In the genomic region with DNA sequence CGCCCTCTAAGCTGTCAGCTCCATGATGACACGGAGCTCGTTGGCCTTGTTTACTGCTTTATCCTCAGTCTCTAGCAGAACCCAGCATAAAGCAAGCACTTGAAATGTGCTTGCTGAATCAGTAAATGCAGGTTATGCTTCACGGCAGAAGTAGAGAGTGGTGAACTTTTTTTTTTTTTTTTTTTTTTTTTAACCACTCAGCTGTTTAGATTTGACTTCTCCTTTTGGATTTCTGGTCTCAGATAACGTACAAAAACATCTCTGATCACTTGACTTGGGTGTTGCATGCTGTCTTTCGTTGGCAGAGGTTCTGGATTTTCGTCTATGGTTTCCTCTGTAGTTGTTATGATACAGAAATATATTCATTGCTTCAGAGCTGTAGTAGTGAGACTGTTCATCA, we compare ENCODE assay signal across 17 cellular contexts.
"Had no signal": no experiment of that assay in that cellular context is flagged by ENCODE, and none has a peak within 500 bp of the region (broad histone marks: within the 10 kb centered on the region; RNA-seq: fewer than 3 reads in every experiment).

No MANE protein-coding gene starts in this region.

- H3K4me3 Mint-ChIP-seq: activated CD4-positive, alpha-beta T cell treated with anti-CD3 and anti-CD28 coated beads, Interleukin-2, amount 10 ng/mL, durations not matched to agents 7 days and 5 days; activated naive CD8-positive, alpha-beta T cell treated with anti-CD3 and anti-CD28 coated beads for 36 hours; central memory CD8-positive, alpha-beta T cell; memory B cell; natural killer cell had no signal

- H3K36me3 Mint-ChIP-seq: activated naive CD8-positive, alpha-beta T cell treated with anti-CD3 and anti-CD28 coated beads for 36 hours; memory B cell; natural killer cell had no signal

- ATAC-seq: body of pancreas, mucosa of descending colon, natural killer cell had no signal

- H3K4me1 ChIP-seq: body of pancreas, esophagus squamous epithelium, left ventricle myocardium inferior, sigmoid colon had no signal

- H3K27ac ChIP-seq: body of pancreas, coronary artery, esophagus squamous epithelium, left ventricle myocardium inferior, sigmoid colon had no signal

- H3K4me3 ChIP-seq: body of pancreas, coronary artery, esophagus squamous epithelium, left ventricle myocardium inferior, mucosa of descending colon, sigmoid colon, spleen had no signal

- H3K27me3 ChIP-seq: body of pancreas, sigmoid colon, spleen had no signal

- H3K4me1 Mint-ChIP-seq: activated CD4-positive, alpha-beta T cell treated with anti-CD3 and anti-CD28 coated beads, Interleukin-2, amount 10 ng/mL, durations not matched to agents 7 days and 5 days; activated naive CD8-positive, alpha-beta T cell treated with anti-CD3 and anti-CD28 coated beads for 36 hours; central memory CD8-positive, alpha-beta T cell; memory B cell; natural killer cell had no signal

- H3K27me3 Mint-ChIP-seq: activated CD4-positive, alpha-beta T cell treated with anti-CD3 and anti-CD28 coated beads, Interleukin-2, amount 10 ng/mL, durations not matched to agents 7 days and 5 days; activated naive CD8-positive, alpha-beta T cell treated with anti-CD3 and anti-CD28 coated beads for 36 hours had no signal

- H3K9me3 ChIP-seq: body of pancreas, esophagus squamous epithelium, mucosa of descending colon, sigmoid colon, spleen had no signal

- H3K36me3 ChIP-seq: esophagus squamous epithelium, left ventricle myocardium inferior, sigmoid colon, spleen had no signal

- DNase-seq: activated CD4-positive, alpha-beta T cell treated with anti-CD3 and anti-CD28 coated beads, Interleukin-2, amount 10 ng/mL, durations not matched to agents 7 days and 5 days; activated CD4-positive, CD25-positive, alpha-beta regulatory T cell; activated gamma-delta T cell treated with Interleukin-2 at 50 U/mL for 16 hours; activated naive CD8-positive, alpha-beta T cell treated with anti-CD3 and anti-CD28 coated beads for 36 hours; body of pancreas; effector CD4-positive, alpha-beta T cell; esophagus squamous epithelium; kidney; left ventricle myocardium inferior; mucosa of descending colon; natural killer cell; sigmoid colon; spleen; T-helper 2 cell had no signal

- H3K9me3 Mint-ChIP-seq: activated naive CD8-positive, alpha-beta T cell treated with anti-CD3 and anti-CD28 coated beads for 36 hours; central memory CD8-positive, alpha-beta T cell; natural killer cell had no signal

- H3K27ac Mint-ChIP-seq: activated CD4-positive, alpha-beta T cell treated with anti-CD3 and anti-CD28 coated beads, Interleukin-2, amount 10 ng/mL, durations not matched to agents 7 days and 5 days; activated naive CD8-positive, alpha-beta T cell treated with anti-CD3 and anti-CD28 coated beads for 36 hours; memory B cell; natural killer cell had no signal
